13 cellular contexts compared by ENCODE assay signal in genomic region chr2:40372278-40372580, GRCh38.
DNase-seq lines count a peak whose midpoint lies in the region; ATAC-seq and TF ChIP-seq lines count a peak whose summit lies in the region.
"Had no signal": no experiment of that assay in that cellular context is flagged by ENCODE, and none has a peak within 500 bp of the region (broad histone marks: within the 10 kb centered on the region; RNA-seq: fewer than 3 reads in every experiment).

No MANE protein-coding gene starts in this region.

- no peaks in the 10 kb centered on the region for H3K9me3 Mint-ChIP-seq in chondrocyte (ENCODE audit: low read depth)
- no peaks in the 10 kb centered on the region for H3K9me3 Mint-ChIP-seq in neural progenitor cell

- TF ChIP-seq CTCF in heart right ventricle (IDR thresholded peaks at IDR 0.05) = no peak
- no peak for TF ChIP-seq CTCF in chondrocyte (IDR thresholded peaks at IDR 0.05)
- no peak for TF ChIP-seq CTCF in neural progenitor cell (IDR thresholded peaks at IDR 0.05)
- no peak for TF ChIP-seq CTCF in uterus (IDR thresholded peaks at IDR 0.05)

- WGBS in heart right ventricle, 2 donors = 52 to 54% methylated on average over 2 of the region's 2 CpGs

- peak overlapping the region; percentile 53 for H3K4me2 ChIP-seq in neural progenitor cell
- H3K4me2 ChIP-seq: A549 had no signal

- H3K27ac ChIP-seq in heart right ventricle (peak overlapping the region in 8 of 10 donors; percentile 27 to 64 (median 39)), neural progenitor cell (no peak overlapping the region), uterus (peak overlapping the region; percentile 79 to 80)
- H3K27ac ChIP-seq: A549, gastrocnemius medialis had no signal

- H3K36me3 ChIP-seq in heart right ventricle (peaks cover 0 to 3% (median 0%) of the 10 kb centered on the region in 9 donors), neural progenitor cell (no peaks in the 10 kb centered on the region), uterus (no peaks in the 10 kb centered on the region)
- H3K36me3 ChIP-seq: gastrocnemius medialis had no signal

- TF ChIP-seq POLR2A in uterus (IDR thresholded peaks at IDR 0.05) = no peak

- H3K27me3 ChIP-seq in heart right ventricle (no peaks in the 10 kb centered on the region), neural progenitor cell (no peaks in the 10 kb centered on the region), uterus (no peaks in the 10 kb centered on the region)
- H3K27me3 ChIP-seq: gastrocnemius medialis had no signal

- no peaks in the 10 kb centered on the region for H3K79me2 ChIP-seq in neural progenitor cell (ENCODE audit: low read depth)

- DNase-seq in heart right ventricle (no peak), left ventricle myocardium superior (no peak), chondrocyte (ENCODE audit: low spot score) (no peak), neural progenitor cell (ENCODE audit: low spot score) (no peak), uterus (no peak), DMS79 (lab: John Stamatoyannopoulos, UW) (no peak), NCI-H748 (lab: John Stamatoyannopoulos, UW; ENCODE audit: unreplicated experiment) (no peak), NOMO-1 treated with DMSO at 0.1 percent for 48 hours (lab: John Stamatoyannopoulos, UW; ENCODE audit: unreplicated experiment) (no peak)
- DNase-seq: effector CD8-positive, alpha-beta T cell; gastrocnemius medialis; NCI-H187 treated with DMSO at 0.1 percent for 48 hours; stimulated activated naive CD4-positive, alpha-beta T cell had no signal

- no peak overlapping the region for H3K4me3 ChIP-seq in heart right ventricle
- H3K4me3 ChIP-seq in neural progenitor cell = no peak overlapping the region
- H3K4me3 ChIP-seq in uterus = no peak overlapping the region
- H3K4me3 ChIP-seq: A549, gastrocnemius medialis had no signal

- H3K27me3 Mint-ChIP-seq in chondrocyte (ENCODE audit: low read depth) = no peaks in the 10 kb centered on the region
- no peaks in the 10 kb centered on the region for H3K27me3 Mint-ChIP-seq in neural progenitor cell (ENCODE audit: insufficient read depth, low read depth)

- intact Hi-C loops in heart right ventricle (cut with DNase I) (no loop called here), left ventricle myocardium superior (cut with micrococcal nuclease) (no loop called here), uterus (cut with DNase I; ENCODE audit: low total_unique reads) (no loop called here)

- H3K36me3 Mint-ChIP-seq in chondrocyte (ENCODE audit: low read depth) (no peaks in the 10 kb centered on the region), neural progenitor cell (no peaks in the 10 kb centered on the region)

- H3K4me3 Mint-ChIP-seq in chondrocyte (ENCODE audit: unreplicated experiment) (no peak overlapping the region), neural progenitor cell (no peak overlapping the region)

- H3K4me1 ChIP-seq in heart right ventricle (peaks cover 13 to 68% (median 49%) of the 10 kb centered on the region in 9 donors), neural progenitor cell (peaks cover 19% of the 10 kb centered on the region), uterus (peaks cover 11 to 18% of the 10 kb centered on the region in 2 donors)
- H3K4me1 ChIP-seq: A549 had no signal

- ATAC-seq in heart right ventricle = no peak
- ATAC-seq in left ventricle myocardium superior = no peak

- H3K9ac ChIP-seq in neural progenitor cell = no peak overlapping the region

- H3K4me1 Mint-ChIP-seq in chondrocyte (ENCODE audit: low read depth) (peaks cover 52% of the 10 kb centered on the region), neural progenitor cell (peaks cover 23% of the 10 kb centered on the region)

- no peaks in the 10 kb centered on the region for H4K20me1 ChIP-seq in neural progenitor cell (ENCODE audit: low read depth)

- H3F3A ChIP-seq in neural progenitor cell (ENCODE audit: low read depth) = no peaks in the 10 kb centered on the region

- H2AFZ ChIP-seq in neural progenitor cell (replicated peaks) = peak overlapping the region; percentile 30

- peak overlapping the region; percentile 91 for H3K27ac Mint-ChIP-seq in chondrocyte (ENCODE audit: unreplicated experiment)
- H3K27ac Mint-ChIP-seq in neural progenitor cell = peak overlapping the region; percentile 87

- H3K9me3 ChIP-seq in heart right ventricle (no peaks in the 10 kb centered on the region), neural progenitor cell (ENCODE audit: low read depth) (no peaks in the 10 kb centered on the region), uterus (no peaks in the 10 kb centered on the region)
- H3K9me3 ChIP-seq: A549, gastrocnemius medialis had no signal
